ENCODE assay signal across 12 cellular contexts in genomic region chr15:40914486-40914885, GRCh38. TPM values are rescaled to one million over a fixed set of nuclear protein-coding genes. Genes with fewer than 3 reads are reported as not detected.
DNase-seq lines count a peak whose midpoint lies in the region; ATAC-seq, FAIRE-seq and TF ChIP-seq lines count a peak whose summit lies in the region.
"Had no signal": no experiment of that assay in that cellular context is flagged by ENCODE, and none has a peak within 500 bp of the region (broad histone marks: within the 10 kb centered on the region; RNA-seq: fewer than 3 reads in every experiment).

No MANE protein-coding gene starts in this region.

- H3K4me1 ChIP-seq in foreskin keratinocyte = no peaks in the 10 kb centered on the region

- no peak for DNase-seq in D721Med (ENCODE audit: insufficient read length, low spot score)
- no peak for DNase-seq in foreskin keratinocyte
- DNase-seq in germinal center (ENCODE audit: low spot score) = no peak
- no peak for DNase-seq in NCI-H226
- DNase-seq: activated CD4-positive, alpha-beta T cell treated with anti-CD3 and anti-CD28 coated beads, Interleukin-2, amount 50 U/mL, for 48 hours; NCI-H187 treated with DMSO at 0.1 percent for 48 hours; T-cell; transverse colon had no signal

- no peak for TF ChIP-seq EP300 in Ishikawa (IDR thresholded peaks at IDR 0.05; ENCODE audit: borderline replicate concordance)

- no peak for FAIRE-seq in D721Med (lab: Jason Lieb, UNC)

- H3K4me1 Mint-ChIP-seq in activated T-helper 17 cell treated with anti-CD3 and anti-CD28 coated beads, Interleukin-2, amount 50 U/mL, for 72 hours = no peaks in the 10 kb centered on the region
- H3K4me1 Mint-ChIP-seq: T-cell had no signal

- TF ChIP-seq RAD21 in Ishikawa (IDR thresholded peaks at IDR 0.05; ENCODE audit: low read depth) = peak; percentile 21; the same call in 1 of the 2 replicates

- no peaks in the 10 kb centered on the region for H3K9me3 Mint-ChIP-seq in activated T-helper 17 cell treated with anti-CD3 and anti-CD28 coated beads, Interleukin-2, amount 50 U/mL, for 72 hours
- H3K9me3 Mint-ChIP-seq: T-cell had no signal

- peak; percentile 25 for TF ChIP-seq CTCF in D721Med (IDR thresholded peaks at IDR 0.05; ENCODE audit: insufficient read depth, missing control alignments)
- peak; percentile 17 for TF ChIP-seq CTCF in foreskin keratinocyte (conservative IDR thresholded peaks at IDR 0.05)

- H3K27ac ChIP-seq in foreskin keratinocyte = no peak overlapping the region
- H3K27ac ChIP-seq: C4-2B, transverse colon had no signal

- peaks cover 10% of the 10 kb centered on the region for H3K27me3 ChIP-seq in foreskin keratinocyte
- H3K27me3 ChIP-seq: transverse colon had no signal

- no peak for ATAC-seq in foreskin keratinocyte
- ATAC-seq in activated T-helper 17 cell treated with anti-CD3 and anti-CD28 coated beads, Interleukin-2, amount 50 U/mL, for 72 hours (replicated peaks) = no peak
- ATAC-seq: esophagus mucosa, T-cell had no signal

- no peak overlapping the region for H3K27ac Mint-ChIP-seq in activated T-helper 17 cell treated with anti-CD3 and anti-CD28 coated beads, Interleukin-2, amount 50 U/mL, for 72 hours
- H3K27ac Mint-ChIP-seq: T-cell had no signal

- no peaks in the 10 kb centered on the region for H3K36me3 Mint-ChIP-seq in activated T-helper 17 cell treated with anti-CD3 and anti-CD28 coated beads, Interleukin-2, amount 50 U/mL, for 72 hours (ENCODE audit: low read depth)
- H3K36me3 Mint-ChIP-seq: T-cell had no signal

- no peaks in the 10 kb centered on the region for H3K27me3 Mint-ChIP-seq in activated T-helper 17 cell treated with anti-CD3 and anti-CD28 coated beads, Interleukin-2, amount 50 U/mL, for 72 hours
- H3K27me3 Mint-ChIP-seq: T-cell had no signal

- H3K4me3 Mint-ChIP-seq in activated T-helper 17 cell treated with anti-CD3 and anti-CD28 coated beads, Interleukin-2, amount 50 U/mL, for 72 hours = no peak overlapping the region
- H3K4me3 Mint-ChIP-seq: T-cell had no signal

TF ChIP-seq in Ishikawa, 13 proteins besides CTCF, POLR2A, EP300 and RAD21:
- TF ChIP-seq NFIC (IDR thresholded peaks at IDR 0.05) (no peak), USF1 (IDR thresholded peaks at IDR 0.05) (no peak), EGR1 (IDR thresholded peaks at IDR 0.05) (no peak), REST (IDR thresholded peaks at IDR 0.05; ENCODE audit: low read depth) (no peak), ZBTB7A (IDR thresholded peaks at IDR 0.05; ENCODE audit: low read depth) (no peak), CEBPB (IDR thresholded peaks at IDR 0.05) (no peak), FOXM1 (IDR thresholded peaks at IDR 0.05; ENCODE audit: borderline replicate concordance, low read depth) (no peak), CREB1 (IDR thresholded peaks at IDR 0.05; ENCODE audit: low read depth) (no peak), MAX (IDR thresholded peaks at IDR 0.05) (no peak), TCF12 (IDR thresholded peaks at IDR 0.05; ENCODE audit: low read depth) (no peak), TEAD4 (IDR thresholded peaks at IDR 0.05) (no peak), YY1 (IDR thresholded peaks at IDR 0.05; ENCODE audit: low read depth) (no peak), TAF1 (IDR thresholded peaks at IDR 0.05; ENCODE audit: low read depth) (no peak)

RNA-seq across cellular contexts. Expression of gene DLL4, which starts 14.7 kb away (rescaled TPM):
- total RNA-seq in foreskin keratinocyte = not detected in 2 replicates
- polyA plus RNA-seq in foreskin keratinocyte = not detected in 2 replicates
- total RNA-seq in activated T-helper 17 cell treated with anti-CD3 and anti-CD28 coated beads, Interleukin-2, amount 50 U/mL, for 72 hours = not detected

RNA-seq across cellular contexts. Expression of gene VPS18, which starts 20.2 kb away (rescaled TPM):
- 17.7 and 20.6 TPM in 2 replicates for total RNA-seq in foreskin keratinocyte
- 10.4 and 11.4 TPM in 2 replicates for polyA plus RNA-seq in foreskin keratinocyte
- 10 to 100 TPM in 1 of 2 donors, 1 to 10 TPM in 1; 5.6 to 12.0 TPM for total RNA-seq in activated T-helper 17 cell treated with anti-CD3 and anti-CD28 coated beads, Interleukin-2, amount 50 U/mL, for 72 hours

RNA-seq across cellular contexts. Expression of gene CHAC1, which starts 38.8 kb away (rescaled TPM):
- total RNA-seq in foreskin keratinocyte = 14.4 and 18.5 TPM in 2 replicates
- polyA plus RNA-seq in foreskin keratinocyte = 16.2 and 21.7 TPM in 2 replicates
- total RNA-seq in activated T-helper 17 cell treated with anti-CD3 and anti-CD28 coated beads, Interleukin-2, amount 50 U/mL, for 72 hours = 1 to 10 TPM; 2.4 to 6.8 TPM

RNA-seq across cellular contexts. Expression of gene RHOV, which starts 40.5 kb away (rescaled TPM):
- 0.17 and 0.18 TPM in 2 replicates for total RNA-seq in foreskin keratinocyte
- 0.37 and 0.55 TPM in 2 replicates for polyA plus RNA-seq in foreskin keratinocyte
- under 1 TPM; 0.24 to 0.45 TPM for total RNA-seq in activated T-helper 17 cell treated with anti-CD3 and anti-CD28 coated beads, Interleukin-2, amount 50 U/mL, for 72 hours
- total RNA-seq: T-cell had no signal
